In genomic region chr7:150740053-150740452, GRCh38 we compare ENCODE assay signal across 10 cellular contexts. TPM values are rescaled to one million over a fixed set of nuclear protein-coding genes. Genes with fewer than 3 reads are reported as not detected.
DNase-seq lines count a peak whose midpoint lies in the region; ATAC-seq, FAIRE-seq and TF ChIP-seq lines count a peak whose summit lies in the region.
"Had no signal": no experiment of that assay in that cellular context is flagged by ENCODE, and none has a peak within 500 bp of the region (broad histone marks: within the 10 kb centered on the region; RNA-seq: fewer than 3 reads in every experiment).

No MANE protein-coding gene starts in this region.

- H3K27ac ChIP-seq in left ventricle myocardium inferior (replicated peaks): peak overlapping the region; percentile 85
- peak overlapping the region; percentile 30 for H3K27ac ChIP-seq in GM12878 (ENCODE audit: control insufficient read depth, insufficient read depth)
- peak overlapping the region; percentile 86 for H3K27ac ChIP-seq in lower lobe of right lung
- no peak overlapping the region for H3K27ac ChIP-seq in urinary bladder (ENCODE audit: low read depth)
- H3K27ac ChIP-seq: PC-9 had no signal

- H3K36me3 ChIP-seq in left ventricle myocardium inferior (peaks cover 28% of the 10 kb centered on the region), GM12878 (ENCODE audit: control insufficient read depth in 2 of 2, insufficient read depth in 2 of 2, low read length in 1 of 2) (peaks cover 0 to 10% of the 10 kb centered on the region in 2 experiments; a peak in 2 of 4 replicates), lower lobe of right lung (peaks cover 42% of the 10 kb centered on the region), urinary bladder (ENCODE audit: insufficient read depth) (no peaks in the 10 kb centered on the region)

- H3K79me2 ChIP-seq in GM12878 (ENCODE audit: control insufficient read depth, insufficient read depth, low read length): peaks cover 37% of the 10 kb centered on the region

- no peak for ATAC-seq in Right ventricle myocardium superior (ENCODE audit: poor library complexity)
- ATAC-seq in GM12878: no peak
- no peak for ATAC-seq in lower lobe of right lung
- ATAC-seq in HG03378 (IDR thresholded peaks at IDR 0.05; ENCODE audit: unreplicated experiment): no peak

- no peak for TF ChIP-seq RAD21 in GM12878 (IDR thresholded peaks at IDR 0.05; ENCODE audit: insufficient read depth, low read depth, low read length)

- H3K9me3 ChIP-seq in left ventricle myocardium inferior (replicated peaks): no peaks in the 10 kb centered on the region
- no peaks in the 10 kb centered on the region; the same call in 2 of the 3 replicates for H3K9me3 ChIP-seq in GM12878 (replicated peaks; ENCODE audit: control insufficient read depth, insufficient read depth, low read length)
- no peaks in the 10 kb centered on the region for H3K9me3 ChIP-seq in lower lobe of right lung

- TF ChIP-seq CTCF in left ventricle myocardium inferior (IDR thresholded peaks at IDR 0.05; ENCODE audit: borderline replicate concordance) (no peak), GM12878 (IDR thresholded peaks at IDR 0.05 in 2 of 3, conservative IDR thresholded peaks at IDR 0.05 in 1 of 3; ENCODE audit: control insufficient read depth in 2 of 3, extremely low read depth in 1 of 3, insufficient read depth in 1 of 3, low read depth in 3 of 3, low read length in 3 of 3) (no peak), lower lobe of right lung (IDR thresholded peaks at IDR 0.05) (no peak)

- POLR2A ChIA-PET in GM12878 (lab: Charles Lee): interaction anchor here (0.5 kb wide), 1 partner anchor 359 kb away, joined by 3 read pairs; no protein-coding TSS in a partner anchor

- SMC1A ChIA-PET in GM12878 (lab: Charles Lee; ENCODE audit: uncharacterized antibody, unreplicated experiment): interaction anchor here (1.0 kb wide), 1 partner anchor 79 kb away, joined by 3 read pairs; no protein-coding TSS in a partner anchor

- TF ChIP-seq POLR2A in GM12878 (IDR thresholded peaks at IDR 0.05; ENCODE audit: low read depth, low read length): no peak

- intact Hi-C loops in left ventricle myocardium inferior (cut with micrococcal nuclease) (no loop called here), Right ventricle myocardium superior (cut with DNase I) (loop anchor here (5.0 to 10.0 kb wide), 2 partner anchors 115 to 288 kb away; partner anchors contain the start of gene GIMAP8), GM12878 (cut with micrococcal nuclease; ENCODE audit: unreplicated experiment) (no loop called here), lower lobe of right lung (cut with DNase I) (no loop called here)

- TF ChIP-seq EP300 in GM12878 (IDR thresholded peaks at IDR 0.05; ENCODE audit: borderline replicate concordance in 1 of 2, control insufficient read depth in 1 of 2, low read depth in 2 of 2, low read length in 2 of 2): no peak

- H3K4me1 ChIP-seq in left ventricle myocardium inferior (peaks cover 69% of the 10 kb centered on the region), GM12878 (ENCODE audit: control insufficient read depth, insufficient read depth, low read length) (peaks cover 9% of the 10 kb centered on the region), lower lobe of right lung (peaks cover 28% of the 10 kb centered on the region), urinary bladder (ENCODE audit: insufficient read depth) (no peaks in the 10 kb centered on the region)

- H4K20me1 ChIP-seq in GM12878 (ENCODE audit: control insufficient read depth, insufficient read depth): no peaks in the 10 kb centered on the region

- BruUV-seq in GM12878 (replicated peaks; lab: Mats Ljungman, UMichigan): no TSS peak

- H2AFZ ChIP-seq in GM12878 (ENCODE audit: control insufficient read depth, low read depth, low read length): no peak overlapping the region
- H2AFZ ChIP-seq: PC-9 had no signal

- RAD21 ChIA-PET in GM12878 (lab: Charles Lee; ENCODE audit: unreplicated experiment): no interaction called here

- WGBS in GM12878 (ENCODE audit: insufficient coverage, insufficient replicate concordance, low lambda C conversion rate, missing lambda C conversion rate): 83% methylated on average over 10 of the region's 10 CpGs
- WGBS in urinary bladder: 71% methylated on average over 10 of the region's 10 CpGs

- DNase-seq in left ventricle myocardium inferior (no peak), Right ventricle myocardium superior (no peak), GM12878 (ENCODE audit: low read depth, low spot score) (no peak), lower lobe of right lung (no peak), SKM-1 treated with dmso at 0.1 percent for 144 hours (lab: John Stamatoyannopoulos, UW; ENCODE audit: unreplicated experiment) (no peak), NCI-H1436 treated with DMSO at 0.1 percent for 48 hours (lab: John Stamatoyannopoulos, UW) (no peak)
- DNase-seq: PC-9 had no signal

- H3K4me2 ChIP-seq in GM12878 (ENCODE audit: control insufficient read depth, insufficient read depth): peak overlapping the region; percentile 51
- H3K4me2 ChIP-seq: PC-9 had no signal

- CTCF ChIA-PET in GM12878 (lab: Yijun Ruan, JAX): no interaction called here

- no peak for FAIRE-seq in GM12878 (lab: Jason Lieb, UNC)
- FAIRE-seq: endometrium had no signal

- in situ Hi-C loops in GM12878 (cut with MboI): no loop called here

- no peak overlapping the region for H3K9ac ChIP-seq in GM12878 (ENCODE audit: control insufficient read depth, insufficient read depth, low read length)

- H3K27me3 ChIP-seq in left ventricle myocardium inferior (ENCODE audit: low read depth): no peaks in the 10 kb centered on the region
- no peaks in the 10 kb centered on the region for H3K27me3 ChIP-seq in GM12878 (replicated peaks in 1 of 2; ENCODE audit: control insufficient read depth in 2 of 2, insufficient read depth in 2 of 2, low read length in 1 of 2)
- no peaks in the 10 kb centered on the region for H3K27me3 ChIP-seq in lower lobe of right lung (ENCODE audit: low read depth)

- H3K4me3 ChIP-seq in left ventricle myocardium inferior (peak overlapping the region; percentile 70), GM12878 (peak overlapping the region; percentile 87), lower lobe of right lung (peak overlapping the region; percentile 68), urinary bladder (ENCODE audit: low read depth, low read length) (peak overlapping the region; percentile 4)
- H3K4me3 ChIP-seq: PC-9 had no signal

RNA-seq across cellular contexts. Expression of gene GIMAP5, which starts 2.8 kb away (rescaled TPM):
- total RNA-seq in left ventricle myocardium inferior (10.7 TPM), Right ventricle myocardium superior (8.5 TPM), GM12878 (2014; rRNA removed) (7.9 and 12.2 TPM in 2 replicates), GM12878 (2014; rRNA removed; fragmentation: Illumina TruSeq; extraction: Trizol) (7.7 and 8.6 TPM in 2 replicates), GM12878 (2021) (4.5 and 5.6 TPM in 2 replicates), lower lobe of right lung (31.9 TPM), urinary bladder (25.6 TPM)
- 1.9 and 2.7 TPM in 2 replicates for total RNA-seq in GM12878 (2013; cell fraction: nucleolus; rRNA removed)
- polyA plus RNA-seq in GM12878 (2011; ENCODE audit: low read depth): 12.3 TPM
- polyA plus RNA-seq in GM12878 (2011; rRNA removed) (8.9 and 9.4 TPM in 2 replicates), GM12878 (2014; fragmentation: Illumina TruSeq; extraction: Trizol) (8.4 and 9.1 TPM in 2 replicates), GM12878 (2014; fragmentation: Nextera tagmentation; extraction: Ambion mirVana) (1 to 10 TPM; 4.2 to 4.4 TPM), GM12878 (2014; rRNA removed) (8.5 and 9.5 TPM in 2 replicates), GM12878 (2016; fragmentation: Nextera tagmentation; extraction: Ambion mirVana) (1 to 10 TPM; 3.7 to 3.8 TPM), urinary bladder (24.3 TPM)
- 7.5 and 10.6 TPM in 2 replicates for polyA plus RNA-seq in GM12878 (2011; cell fraction: cytosol; rRNA removed)
- polyA plus RNA-seq in GM12878 (2011; cell fraction: nucleus; rRNA removed): 6.5 and 9.9 TPM in 2 replicates
- 16.4 and 19.5 TPM in 2 replicates for polyA plus RNA-seq in GM12878 (2012)
- 14.0 and 22.3 TPM in 2 replicates for polyA minus RNA-seq in GM12878 (2011; rRNA and poly(A)+ RNA removed)
- 2.0 and 3.7 TPM in 2 replicates for polyA minus RNA-seq in GM12878 (2011; cell fraction: cytosol; rRNA and poly(A)+ RNA removed)
- 10.5 TPM in 2 replicates for polyA minus RNA-seq in GM12878 (2011; cell fraction: nucleus; rRNA and poly(A)+ RNA removed)
- total RNA-seq: PC-9 had no signal

RNA-seq across cellular contexts. Expression of gene GIMAP1, which starts 23.6 kb away (rescaled TPM):
- total RNA-seq in left ventricle myocardium inferior (5.9 TPM), Right ventricle myocardium superior (5.6 TPM), GM12878 (2014; rRNA removed) (1.9 and 2.3 TPM in 2 replicates), GM12878 (2014; rRNA removed; fragmentation: Illumina TruSeq; extraction: Trizol) (1.1 and 1.4 TPM in 2 replicates), GM12878 (2021) (1.3 and 1.4 TPM in 2 replicates), lower lobe of right lung (18.8 TPM), urinary bladder (4.9 TPM)
- 1.4 and 1.7 TPM in 2 replicates for total RNA-seq in GM12878 (2013; cell fraction: nucleolus; rRNA removed)
- 1.7 TPM for polyA plus RNA-seq in GM12878 (2011; ENCODE audit: low read depth)
- polyA plus RNA-seq in GM12878 (2011; rRNA removed) (0.91 and 1.2 TPM in 2 replicates), GM12878 (2014; fragmentation: Illumina TruSeq; extraction: Trizol) (1.3 and 1.4 TPM in 2 replicates), GM12878 (2014; fragmentation: Nextera tagmentation; extraction: Ambion mirVana) (under 1 TPM; 0.16 to 0.20 TPM), GM12878 (2014; rRNA removed) (1.5 and 1.8 TPM in 2 replicates), GM12878 (2016; fragmentation: Nextera tagmentation; extraction: Ambion mirVana) (1 to 10 TPM in 1 of 2 experiments, under 1 TPM in 1; 0.58 to 1.0 TPM), urinary bladder (8.0 TPM)
- polyA plus RNA-seq in GM12878 (2011; cell fraction: cytosol; rRNA removed): 1.0 and 1.4 TPM in 2 replicates
- polyA plus RNA-seq in GM12878 (2011; cell fraction: nucleus; rRNA removed): 0.67 and 1.2 TPM in 2 replicates
- polyA plus RNA-seq in GM12878 (2012): 2.2 and 3.2 TPM in 2 replicates
- polyA minus RNA-seq in GM12878 (2011; rRNA and poly(A)+ RNA removed): 0.73 and 0.98 TPM in 2 replicates
- polyA minus RNA-seq in GM12878 (2011; cell fraction: cytosol; rRNA and poly(A)+ RNA removed): 0.27 TPM in 1 of 2 replicates, not detected in the other
- polyA minus RNA-seq in GM12878 (2011; cell fraction: nucleus; rRNA and poly(A)+ RNA removed): 0.85 and 1.1 TPM in 2 replicates
- total RNA-seq: PC-9 had no signal

RNA-seq across cellular contexts. Expression of gene GIMAP2, which starts 54.5 kb away (rescaled TPM):
- total RNA-seq in left ventricle myocardium inferior (5.0 TPM), Right ventricle myocardium superior (4.7 TPM), GM12878 (2014; rRNA removed) (28.9 and 34.4 TPM in 2 replicates), GM12878 (2014; rRNA removed; fragmentation: Illumina TruSeq; extraction: Trizol) (37.0 and 37.3 TPM in 2 replicates), GM12878 (2021) (29.8 TPM in 2 replicates), lower lobe of right lung (46.9 TPM), urinary bladder (18.8 TPM)
- total RNA-seq in GM12878 (2013; cell fraction: nucleolus; rRNA removed): 41.2 and 41.5 TPM in 2 replicates
- polyA plus RNA-seq in GM12878 (2011; ENCODE audit: low read depth): 24.7 TPM
- polyA plus RNA-seq in GM12878 (2011; rRNA removed) (102 and 134 TPM in 2 replicates), GM12878 (2014; fragmentation: Illumina TruSeq; extraction: Trizol) (33.8 and 49.8 TPM in 2 replicates), GM12878 (2014; fragmentation: Nextera tagmentation; extraction: Ambion mirVana) (10 to 100 TPM; 47.5 to 60.0 TPM), GM12878 (2014; rRNA removed) (25.3 and 29.2 TPM in 2 replicates), GM12878 (2016; fragmentation: Nextera tagmentation; extraction: Ambion mirVana) (10 to 100 TPM; 21.3 to 24.4 TPM), urinary bladder (10.1 TPM)
- polyA plus RNA-seq in GM12878 (2011; cell fraction: cytosol; rRNA removed): 47.4 and 47.6 TPM in 2 replicates
- 49.5 and 50.6 TPM in 2 replicates for polyA plus RNA-seq in GM12878 (2011; cell fraction: nucleus; rRNA removed)
- 30.1 and 35.8 TPM in 2 replicates for polyA plus RNA-seq in GM12878 (2012)
- polyA minus RNA-seq in GM12878 (2011; rRNA and poly(A)+ RNA removed): 62.5 and 79.0 TPM in 2 replicates
- polyA minus RNA-seq in GM12878 (2011; cell fraction: cytosol; rRNA and poly(A)+ RNA removed): 18.5 and 20.3 TPM in 2 replicates
- 28.0 and 40.8 TPM in 2 replicates for polyA minus RNA-seq in GM12878 (2011; cell fraction: nucleus; rRNA and poly(A)+ RNA removed)

Comparison
In these comparisons a context has a peak if more than half of its experiments do, and no peak if none do; other contexts are left out.
1. H3K4me3 ChIP-seq: peak in every context shown above with its lines; median percentile 87 in GM12878; 70 in left ventricle myocardium inferior; 68 in lower lobe of right lung; 4 in urinary bladder.